Comparison of ENCODE assay signal across 9 cellular contexts in genomic region chr22:39283312-39284141, GRCh38. TPM values are rescaled to one million over a fixed set of nuclear protein-coding genes. Genes with fewer than 3 reads are reported as not detected.
DNase-seq lines count a peak whose midpoint lies in the region; ATAC-seq and TF ChIP-seq lines count a peak whose summit lies in the region.
"Had no signal": no experiment of that assay in that cellular context is flagged by ENCODE, and none has a peak within 500 bp of the region (broad histone marks: within the 10 kb centered on the region; RNA-seq: fewer than 3 reads in every experiment).

No MANE protein-coding gene starts in this region.

- DNase-seq in erythroblast (lab: John Stamatoyannopoulos, UW) (peak; percentile 61 to 87), lung microvascular endothelial cell (ENCODE audit: low read depth in 2 of 2) (peak; percentile 78 to 90), testis (no peak), NCI-H1105 treated with DMSO at 0.1 percent for 48 hours (lab: John Stamatoyannopoulos, UW) (no peak), cerebellar nuclear complex (lab: John Stamatoyannopoulos, UW) (no peak)
- DNase-seq in stimulated activated naive B cell treated with anti-CD40 and anti-IgM and Interleukin-4, amounts not matched to agents 10 μg/mL and 1 μg/mL and 100 μg/mL, for 72 hours: no peak
- DNase-seq: activated naive CD4-positive, alpha-beta T cell treated with anti-CD3 and anti-CD28 coated beads, Interleukin-2, amount 10 ng/mL, durations not matched to agents 7 days and 5 days had no signal

- no peak for ATAC-seq in stimulated activated naive B cell treated with anti-CD40 and anti-IgM and Interleukin-4, amounts not matched to agents 10 μg/mL and 1 μg/mL and 100 μg/mL, for 72 hours (replicated peaks)
- ATAC-seq in GM21737 (IDR thresholded peaks at IDR 0.05; ENCODE audit: unreplicated experiment): no peak

- WGBS in testis, 2 donors: 65 to 72% methylated on average over 5 to 27 of the region's 27 CpGs

- peaks cover 2% of the 10 kb centered on the region; the same call in 1 of the 2 replicates for H3K27me3 ChIP-seq in OCI-LY3 (ENCODE audit: low read depth, low read length)
- H3K27me3 ChIP-seq in testis: no peaks in the 10 kb centered on the region

- H2AFZ ChIP-seq in OCI-LY3 (ENCODE audit: low read depth, low read length): peak overlapping the region; percentile 22; the same call in 1 of the 2 replicates

- H3K27ac ChIP-seq in OCI-LY3 (ENCODE audit: low read length): no peak overlapping the region
- peak overlapping the region; percentile 19 to 45 for H3K27ac ChIP-seq in testis

- H3K9me3 Mint-ChIP-seq in stimulated activated naive B cell treated with anti-CD40 and anti-IgM and Interleukin-4, amounts not matched to agents 10 μg/mL and 1 μg/mL and 100 μg/mL, for 72 hours: peaks cover 0 to 4% of the 10 kb centered on the region in 2 donors
- H3K9me3 Mint-ChIP-seq: activated naive CD4-positive, alpha-beta T cell treated with anti-CD3 and anti-CD28 coated beads, Interleukin-2, amount 10 ng/mL, durations not matched to agents 7 days and 5 days had no signal

- no peak overlapping the region for H3K4me3 Mint-ChIP-seq in stimulated activated naive B cell treated with anti-CD40 and anti-IgM and Interleukin-4, amounts not matched to agents 10 μg/mL and 1 μg/mL and 100 μg/mL, for 72 hours
- H3K4me3 Mint-ChIP-seq: activated naive CD4-positive, alpha-beta T cell treated with anti-CD3 and anti-CD28 coated beads, Interleukin-2, amount 10 ng/mL, durations not matched to agents 7 days and 5 days had no signal

- peaks cover 2 to 4% of the 10 kb centered on the region in 2 donors for H3K36me3 Mint-ChIP-seq in stimulated activated naive B cell treated with anti-CD40 and anti-IgM and Interleukin-4, amounts not matched to agents 10 μg/mL and 1 μg/mL and 100 μg/mL, for 72 hours
- H3K36me3 Mint-ChIP-seq: activated naive CD4-positive, alpha-beta T cell treated with anti-CD3 and anti-CD28 coated beads, Interleukin-2, amount 10 ng/mL, durations not matched to agents 7 days and 5 days had no signal

- H3K9me3 ChIP-seq in OCI-LY3 (ENCODE audit: insufficient read depth, low read length) (no peaks in the 10 kb centered on the region), testis (no peaks in the 10 kb centered on the region)

- no peaks in the 10 kb centered on the region for H3K79me2 ChIP-seq in OCI-LY3 (ENCODE audit: low read length)

- H3K4me1 ChIP-seq in OCI-LY3 (ENCODE audit: low read length) (peaks cover 27% of the 10 kb centered on the region), testis (peaks cover 4% of the 10 kb centered on the region)

- H3K36me3 ChIP-seq in OCI-LY3 (replicated peaks; ENCODE audit: low read depth, low read length) (no peaks in the 10 kb centered on the region), testis (ENCODE audit: low read depth, missing control alignments) (no peaks in the 10 kb centered on the region)

- H4K20me1 ChIP-seq in OCI-LY3 (ENCODE audit: insufficient read depth, low read length): no peaks in the 10 kb centered on the region

- intact Hi-C loops in testis (cut with DNase I; ENCODE audit: low total_unique reads): no loop called here

- peaks cover 41 to 48% of the 10 kb centered on the region in 2 donors for H3K27me3 Mint-ChIP-seq in stimulated activated naive B cell treated with anti-CD40 and anti-IgM and Interleukin-4, amounts not matched to agents 10 μg/mL and 1 μg/mL and 100 μg/mL, for 72 hours

- TF ChIP-seq POLR2A in erythroblast (IDR thresholded peaks at IDR 0.05; ENCODE audit: low read length): no peak
- no peak for TF ChIP-seq POLR2A in testis (IDR thresholded peaks at IDR 0.05)

- TF ChIP-seq CTCF in OCI-LY3 (IDR thresholded peaks at IDR 0.05; ENCODE audit: low read depth, low read length): no peak
- no peak for TF ChIP-seq CTCF in testis (IDR thresholded peaks at IDR 0.05)

- H3K4me1 Mint-ChIP-seq in stimulated activated naive B cell treated with anti-CD40 and anti-IgM and Interleukin-4, amounts not matched to agents 10 μg/mL and 1 μg/mL and 100 μg/mL, for 72 hours: peaks cover 19 to 29% of the 10 kb centered on the region in 2 donors
- H3K4me1 Mint-ChIP-seq: activated naive CD4-positive, alpha-beta T cell treated with anti-CD3 and anti-CD28 coated beads, Interleukin-2, amount 10 ng/mL, durations not matched to agents 7 days and 5 days had no signal

- no peak overlapping the region for H3K27ac Mint-ChIP-seq in stimulated activated naive B cell treated with anti-CD40 and anti-IgM and Interleukin-4, amounts not matched to agents 10 μg/mL and 1 μg/mL and 100 μg/mL, for 72 hours
- H3K27ac Mint-ChIP-seq: activated naive CD4-positive, alpha-beta T cell treated with anti-CD3 and anti-CD28 coated beads, Interleukin-2, amount 10 ng/mL, durations not matched to agents 7 days and 5 days had no signal

- no peak overlapping the region for H3K9ac ChIP-seq in OCI-LY3 (ENCODE audit: low read length)

- H3K4me2 ChIP-seq in OCI-LY3 (ENCODE audit: low read length): no peak overlapping the region

- H3K4me3 ChIP-seq in OCI-LY3 (ENCODE audit: low read length) (no peak overlapping the region), testis (no peak overlapping the region)

RNA-seq across cellular contexts. Expression of gene RPL3, which starts 35.9 kb away (rescaled TPM):
- total RNA-seq in lung microvascular endothelial cell (2,451 and 3,005 TPM in 2 replicates), testis (1,000 to 10,000 TPM; 1,087 to 2,075 TPM)
- 2,042 TPM for polyA plus RNA-seq in testis (ENCODE audit: insufficient read depth, low read depth, low replicate concordance)

RNA-seq across cellular contexts. Expression of gene PDGFB, which starts 38.7 kb away (rescaled TPM):
- total RNA-seq in lung microvascular endothelial cell (29.6 and 54.8 TPM in 2 replicates), testis (10 to 100 TPM in 1 of 2 donors, 1 to 10 TPM in 1; 9.8 to 13.3 TPM)
- polyA plus RNA-seq in testis (ENCODE audit: insufficient read depth, low read depth, low replicate concordance): 7.7 TPM

Comparison
In these comparisons a context has a peak if more than half of its experiments do, and no peak if none do; other contexts are left out.
1. DNase-seq: peak in erythroblast (2 of 2) and lung microvascular endothelial cell (2 of 2); none in testis (single experiment), stimulated activated naive B cell treated with anti-CD40 and anti-IgM and Interleukin-4, amounts not matched to agents 10 μg/mL and 1 μg/mL and 100 μg/mL, for 72 hours (single experiment), NCI-H1105 treated with DMSO at 0.1 percent for 48 hours (single experiment) and cerebellar nuclear complex (0 of 2).